Comparison of ENCODE assay signal across 15 cellular contexts in the genomic region with DNA sequence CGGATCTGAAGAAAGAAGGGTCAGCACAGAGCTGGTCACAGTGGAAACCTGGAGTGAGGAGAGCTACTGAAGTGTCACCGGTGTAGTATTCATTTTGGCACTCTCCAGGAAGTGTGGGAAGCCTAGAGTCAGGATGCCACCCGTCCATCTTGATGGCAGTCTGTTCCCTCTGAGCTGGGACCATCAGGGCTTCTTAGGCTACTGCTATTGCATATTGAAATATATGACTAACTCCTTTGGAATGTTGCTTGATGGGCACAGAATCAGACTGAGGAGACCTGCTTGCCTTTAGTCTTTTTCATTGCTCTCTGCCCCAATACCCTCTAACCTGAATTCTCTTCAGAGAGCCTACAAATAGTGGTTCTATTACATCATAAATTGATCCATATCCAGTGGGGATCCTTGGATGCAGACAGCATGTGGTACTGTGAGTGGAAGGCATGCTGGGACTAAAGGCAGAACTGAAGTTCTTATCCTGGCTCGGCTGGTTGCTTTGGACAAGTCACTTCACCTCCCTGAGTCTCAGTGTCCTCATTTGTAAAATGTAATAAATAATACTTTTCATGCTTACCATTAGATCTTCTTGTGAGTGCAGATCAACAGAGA.
A peak's percentile ranks its signal among the peaks of the same experiment; 100 is the strongest.
DNase-seq lines count a peak whose midpoint lies in the region; ATAC-seq, FAIRE-seq and TF ChIP-seq lines count a peak whose summit lies in the region.
"Had no signal": no experiment of that assay in that cellular context is flagged by ENCODE, and none has a peak within 500 bp of the region (broad histone marks: within the 10 kb centered on the region; RNA-seq: fewer than 3 reads in every experiment).

No MANE protein-coding gene starts in this region.

- no peak for TF ChIP-seq CTCF in choroid plexus epithelial cell (conservative IDR thresholded peaks at IDR 0.05; ENCODE audit: low read depth, low read length)
- TF ChIP-seq CTCF in esophagus muscularis mucosa (IDR thresholded peaks at IDR 0.05) = no peak

- no peak for TF ChIP-seq EP300 in esophagus muscularis mucosa (IDR thresholded peaks at IDR 0.05)

- H3K27me3 ChIP-seq in esophagus muscularis mucosa = no peaks in the 10 kb centered on the region
- H3K27me3 ChIP-seq: SJSA1 had no signal

- DNase-seq in AG20443 (ENCODE audit: low spot score) (peak; percentile 55), LoVo (ENCODE audit: low spot score) (peak; percentile 38), choroid plexus epithelial cell (ENCODE audit: low read depth) (peak; percentile 71), kidney glomerular epithelial cell (lab: John Stamatoyannopoulos, UW) (peak; percentile 8), frontal cortex (ENCODE audit: low spot score in 2 of 2) (no peak), T-helper 1 cell (no peak), esophagus muscularis mucosa (ENCODE audit: extremely low spot score) (no peak)
- DNase-seq: activated CD4-positive, alpha-beta T cell treated with anti-CD3 and anti-CD28 coated beads for 48 hours; activated gamma-delta T cell treated with Interleukin-2 at 50 U/mL for 16 hours; MM.1S; NCI-H345; retina had no signal

- TF ChIP-seq POLR2A in esophagus muscularis mucosa (IDR thresholded peaks at IDR 0.05; ENCODE audit: low read depth) = no peak

- no peak for ATAC-seq in GM19467 (IDR thresholded peaks at IDR 0.05; ENCODE audit: unreplicated experiment)

- peaks cover 35 to 92% (median 60%) of the 10 kb centered on the region in 4 donors for H3K36me3 ChIP-seq in esophagus muscularis mucosa

- intact Hi-C loops in esophagus muscularis mucosa (cut with DNase I) = no loop called here

- WGBS in esophagus muscularis mucosa = 90% methylated on average over 4 of the region's 4 CpGs

- H3K4me1 ChIP-seq in esophagus muscularis mucosa = no peaks in the 10 kb centered on the region

- no peak for FAIRE-seq in frontal cortex (lab: Jason Lieb, UNC)

- no peaks in the 10 kb centered on the region for H3K9me3 ChIP-seq in esophagus muscularis mucosa
- H3K9me3 ChIP-seq: SJSA1 had no signal

- H3K4me3 ChIP-seq in choroid plexus epithelial cell (ENCODE audit: low read depth, low read length) (no peak overlapping the region), esophagus muscularis mucosa (no peak overlapping the region)
- H3K4me3 ChIP-seq: coronary artery, SJSA1 had no signal

- H3K27ac ChIP-seq in esophagus muscularis mucosa (replicated peaks in 1 of 4) = no peak overlapping the region
- H3K27ac ChIP-seq: coronary artery, SJSA1 had no signal

Comparison
In these comparisons a context has a peak if more than half of its experiments do, and no peak if none do; other contexts are left out.
1. DNase-seq: peak in AG20443 (single experiment), LoVo (single experiment), choroid plexus epithelial cell (single experiment) and kidney glomerular epithelial cell (single experiment); none in frontal cortex (0 of 2), T-helper 1 cell (0 of 5) and esophagus muscularis mucosa (single experiment).